In genomic region chr5:95709967-95710650, GRCh38 we compare ENCODE assay signal across 1 cellular context.
TF ChIP-seq lines count a peak whose summit lies in the region.

No MANE protein-coding gene starts in this region.

TF ChIP-seq in WTC11, 78 proteins besides CTCF, POLR2A, EP300 and RAD21 (continued from another document):
- TF ChIP-seq ATF2 (CRISPR knock-in tag; IDR thresholded peaks at IDR 0.05; ENCODE audit: borderline replicate concordance, low read depth) (no peak), E2F4 (CRISPR knock-in tag; IDR thresholded peaks at IDR 0.05; ENCODE audit: borderline replicate concordance, low read depth) (no peak), SMAD4 (CRISPR knock-in tag; IDR thresholded peaks at IDR 0.05) (no peak), MLX (CRISPR knock-in tag; IDR thresholded peaks at IDR 0.05) (no peak), MXD4 (CRISPR knock-in tag; IDR thresholded peaks at IDR 0.05; ENCODE audit: borderline replicate concordance) (no peak)
